Comparison of ENCODE assay signal across 13 cellular contexts in genomic region chr16:4494746-4495490, GRCh38. TPM values are rescaled to one million over a fixed set of nuclear protein-coding genes. Genes with fewer than 3 reads are reported as not detected.
DNase-seq lines count a peak whose midpoint lies in the region; ATAC-seq, FAIRE-seq and TF ChIP-seq lines count a peak whose summit lies in the region.
"Had no signal": no experiment of that assay in that cellular context is flagged by ENCODE, and none has a peak within 500 bp of the region (broad histone marks: within the 10 kb centered on the region; RNA-seq: fewer than 3 reads in every experiment).

No MANE protein-coding gene starts in this region.

- H3K27ac Mint-ChIP-seq in HFFc6: peak overlapping the region; percentile 98

- POLR2A ChIA-PET in GM12878 (lab: Charles Lee): no interaction called here

- H3K27me3 ChIP-seq in GM12878 (replicated peaks in 1 of 2; ENCODE audit: control insufficient read depth in 2 of 2, insufficient read depth in 2 of 2, low read length in 1 of 2): no peaks in the 10 kb centered on the region
- H3K27me3 ChIP-seq in left lung: no peaks in the 10 kb centered on the region

- CTCF ChIA-PET in GM12878 (lab: Yijun Ruan, JAX): interaction anchor here (1.3 kb wide), 1 partner anchor 18 kb away, joined by 3 read pairs; no protein-coding TSS in a partner anchor

- H3K4me2 ChIP-seq in GM12878 (ENCODE audit: control insufficient read depth, insufficient read depth): no peak overlapping the region

- intact Hi-C loops in GM12878 (cut with micrococcal nuclease; ENCODE audit: unreplicated experiment): no loop called here
- intact Hi-C loops in left lung (cut with DNase I): no loop called here

- H3K9ac ChIP-seq in GM12878 (ENCODE audit: control insufficient read depth, insufficient read depth, low read length): no peak overlapping the region

- no peaks in the 10 kb centered on the region; the same call in 1 of the 2 replicates for H3K79me2 ChIP-seq in GM12878 (ENCODE audit: control insufficient read depth, insufficient read depth, low read length)

- SMC1A ChIA-PET in GM12878 (lab: Charles Lee; ENCODE audit: uncharacterized antibody, unreplicated experiment): no interaction called here

- no TSS peak for BruUV-seq in GM12878 (replicated peaks; lab: Mats Ljungman, UMichigan)

- H3K4me1 ChIP-seq in GM12878 (ENCODE audit: control insufficient read depth, insufficient read depth, low read length) (no peaks in the 10 kb centered on the region), left lung (peaks cover 0 to 14% of the 10 kb centered on the region in 2 donors)

- 0 out of 2 replicates have a peak, but pooled peaks cover 3% of the 10 kb centered on the region for H3K9me3 Mint-ChIP-seq in HFFc6

- no peak for TF ChIP-seq RAD21 in GM12878 (IDR thresholded peaks at IDR 0.05; ENCODE audit: insufficient read depth, low read depth, low read length)

- H3K27ac ChIP-seq in GM12878 (ENCODE audit: control insufficient read depth, insufficient read depth) (no peak overlapping the region), left lung (peak overlapping the region in 1 of 2 donors; percentile 6)
- H3K27ac ChIP-seq: thoracic aorta had no signal

- no peaks in the 10 kb centered on the region for H3K9me3 ChIP-seq in GM12878 (replicated peaks; ENCODE audit: control insufficient read depth, insufficient read depth, low read length)
- no peaks in the 10 kb centered on the region for H3K9me3 ChIP-seq in left lung
- H3K9me3 ChIP-seq: thoracic aorta had no signal

- H3K27me3 Mint-ChIP-seq in HFFc6 (ENCODE audit: insufficient read depth): 0 out of 2 replicates have a peak, but pooled peaks cover 3% of the 10 kb centered on the region

- TF ChIP-seq CTCF in AG10803 (conservative IDR thresholded peaks at IDR 0.05; ENCODE audit: low read length) (no peak), HFFc6 (IDR thresholded peaks at IDR 0.05) (no peak), GM12878 (IDR thresholded peaks at IDR 0.05 in 2 of 3, conservative IDR thresholded peaks at IDR 0.05 in 1 of 3; ENCODE audit: control insufficient read depth in 2 of 3, extremely low read depth in 1 of 3, insufficient read depth in 1 of 3, low read depth in 3 of 3, low read length in 3 of 3) (no peak), left lung (IDR thresholded peaks at IDR 0.05) (no peak)

- RAD21 ChIA-PET in GM12878 (lab: Charles Lee; ENCODE audit: unreplicated experiment): no interaction called here

- FAIRE-seq in GM12878 (lab: Jason Lieb, UNC): no peak
- FAIRE-seq: G401.6 had no signal

- WGBS in GM12878 (ENCODE audit: insufficient coverage, insufficient replicate concordance, low lambda C conversion rate, missing lambda C conversion rate): 97% methylated on average over 6 of the region's 6 CpGs

- peaks cover 84% of the 10 kb centered on the region for H3K4me1 Mint-ChIP-seq in HFFc6 (ENCODE audit: low read depth)

- no peak for TF ChIP-seq EP300 in GM12878 (IDR thresholded peaks at IDR 0.05; ENCODE audit: borderline replicate concordance in 1 of 2, control insufficient read depth in 1 of 2, low read depth in 2 of 2, low read length in 2 of 2)

- H3K4me3 ChIP-seq in AG10803 (ENCODE audit: low read length) (no peak overlapping the region), GM12878 (no peak overlapping the region), left lung (no peak overlapping the region)
- H3K4me3 ChIP-seq: thoracic aorta had no signal

- in situ Hi-C loops in GM12878 (cut with MboI): no loop called here

- DNase-seq in AG10803 (ENCODE audit: low read depth) (peak; percentile 73), HFFc6 (peak; percentile 78), GM12878 (ENCODE audit: low read depth, low spot score) (no peak), left lung (no peak), D341Med (ENCODE audit: low spot score) (no peak), NCI-H1930 (lab: John Stamatoyannopoulos, UW) (no peak), NCI-H1092 treated with DMSO at 0.1 percent for 48 hours (lab: John Stamatoyannopoulos, UW) (no peak)
- DNase-seq: activated CD8-positive, alpha-beta memory T cell treated with anti-CD3 and anti-CD28 coated beads, Interleukin-2, amount 50 U/mL, for 4 hours; NCI-H1105; SHP77 had no signal

- peak overlapping the region; percentile 42 for H3K4me3 Mint-ChIP-seq in HFFc6

- H3K36me3 ChIP-seq in GM12878 (ENCODE audit: control insufficient read depth in 2 of 2, insufficient read depth in 2 of 2, low read length in 1 of 2) (peaks cover 0 to 4% of the 10 kb centered on the region in 2 experiments; a peak in 3 of 4 replicates), left lung (peaks cover 0 to 26% of the 10 kb centered on the region in 2 donors)
- H3K36me3 ChIP-seq: thoracic aorta had no signal

- no peak for TF ChIP-seq POLR2A in GM12878 (IDR thresholded peaks at IDR 0.05; ENCODE audit: low read depth, low read length)

- H3K36me3 Mint-ChIP-seq in HFFc6 (ENCODE audit: low read depth): peaks cover 34% of the 10 kb centered on the region

- no peaks in the 10 kb centered on the region; the same call in 1 of the 2 replicates for H4K20me1 ChIP-seq in GM12878 (ENCODE audit: control insufficient read depth, insufficient read depth)

- ATAC-seq in GM12878: no peak
- ATAC-seq in left lung: peak; percentile 76
- no peak for ATAC-seq in HG03442 (IDR thresholded peaks at IDR 0.05; ENCODE audit: unreplicated experiment)

- no peak overlapping the region for H2AFZ ChIP-seq in GM12878 (ENCODE audit: control insufficient read depth, low read depth, low read length)

TF ChIP-seq in GM12878, 131 proteins besides CTCF, POLR2A, EP300 and RAD21 (continues in another document):
- TF ChIP-seq TAF1 (IDR thresholded peaks at IDR 0.05; ENCODE audit: borderline replicate concordance, low read depth, low read length) (no peak), BCL11A (IDR thresholded peaks at IDR 0.05; ENCODE audit: low read depth, low read length) (no peak)

RNA-seq across cellular contexts. Expression of gene HMOX2, which starts 18.7 kb away (rescaled TPM):
- 10 to 100 TPM; 45.2 to 60.5 (median 54.9) TPM for total RNA-seq in HFFc6 (2021; fragmentation: NEBNext Ultra II Directional; extraction: Animal tissue kit (Norgen Biotek cat#: 25700))
- 23.0 and 24.2 TPM in 2 replicates for total RNA-seq in GM12878 (2013; cell fraction: nucleolus; rRNA removed)
- 58.9 and 61.9 TPM in 2 replicates for total RNA-seq in GM12878 (2014; rRNA removed)
- 47.7 and 51.2 TPM in 2 replicates for total RNA-seq in GM12878 (2014; rRNA removed; fragmentation: Illumina TruSeq; extraction: Trizol)
- 53.3 and 56.2 TPM in 2 replicates for total RNA-seq in GM12878 (2021)
- polyA plus RNA-seq in GM12878 (2011; ENCODE audit: low read depth): 19.3 TPM
- 50.4 and 56.7 TPM in 2 replicates for polyA plus RNA-seq in GM12878 (2011; rRNA removed)
- polyA plus RNA-seq in GM12878 (2011; cell fraction: cytosol; rRNA removed): 66.7 and 89.0 TPM in 2 replicates
- polyA plus RNA-seq in GM12878 (2011; cell fraction: nucleus; rRNA removed): 39.7 and 44.0 TPM in 2 replicates
- polyA plus RNA-seq in GM12878 (2012): 29.2 and 32.3 TPM in 2 replicates
- 47.8 and 61.5 TPM in 2 replicates for polyA plus RNA-seq in GM12878 (2014; fragmentation: Illumina TruSeq; extraction: Trizol)
- polyA plus RNA-seq in GM12878 (2014; fragmentation: Nextera tagmentation; extraction: Ambion mirVana): 10 to 100 TPM; 26.4 to 37.7 TPM
- 70.6 and 70.8 TPM in 2 replicates for polyA plus RNA-seq in GM12878 (2014; rRNA removed)
- 100 to 1,000 TPM in 1 of 2 experiments, 10 to 100 TPM in 1; 85.7 to 111 TPM for polyA plus RNA-seq in GM12878 (2016; fragmentation: Nextera tagmentation; extraction: Ambion mirVana)
- polyA minus RNA-seq in GM12878 (2011; rRNA and poly(A)+ RNA removed): 53.3 and 62.8 TPM in 2 replicates
- polyA minus RNA-seq in GM12878 (2011; cell fraction: cytosol; rRNA and poly(A)+ RNA removed): 14.0 and 16.1 TPM in 2 replicates
- 10.4 and 24.4 TPM in 2 replicates for polyA minus RNA-seq in GM12878 (2011; cell fraction: nucleus; rRNA and poly(A)+ RNA removed)
- 10 to 100 TPM; 50.8 to 51.5 TPM for total RNA-seq in left lung

RNA-seq across cellular contexts. Expression of gene NMRAL1, which starts 20.5 kb away (rescaled TPM):
- 10 to 100 TPM; 26.2 to 37.2 (median 33.7) TPM for total RNA-seq in HFFc6 (2021; fragmentation: NEBNext Ultra II Directional; extraction: Animal tissue kit (Norgen Biotek cat#: 25700))
- total RNA-seq in GM12878 (2013; cell fraction: nucleolus; rRNA removed): 33.4 and 44.6 TPM in 2 replicates
- total RNA-seq in GM12878 (2014; rRNA removed) (69.7 and 74.8 TPM in 2 replicates), GM12878 (2014; rRNA removed; fragmentation: Illumina TruSeq; extraction: Trizol) (41.6 and 52.5 TPM in 2 replicates), GM12878 (2021) (66.0 and 72.4 TPM in 2 replicates), left lung (10 to 100 TPM; 31.4 to 36.5 TPM)
- 30.3 TPM for polyA plus RNA-seq in GM12878 (2011; ENCODE audit: low read depth)
- polyA plus RNA-seq in GM12878 (2011; rRNA removed) (19.9 and 33.7 TPM in 2 replicates), GM12878 (2014; fragmentation: Illumina TruSeq; extraction: Trizol) (14.9 and 36.5 TPM in 2 replicates), GM12878 (2014; fragmentation: Nextera tagmentation; extraction: Ambion mirVana) (10 to 100 TPM in 1 of 2 experiments, 1 to 10 TPM in 1; 4.8 to 11.2 TPM), GM12878 (2014; rRNA removed) (74.2 and 74.4 TPM in 2 replicates), GM12878 (2016; fragmentation: Nextera tagmentation; extraction: Ambion mirVana) (100 to 1,000 TPM in 1 of 2 experiments, 10 to 100 TPM in 1; 84.1 to 102 TPM)
- polyA plus RNA-seq in GM12878 (2011; cell fraction: cytosol; rRNA removed): 84.5 and 92.5 TPM in 2 replicates
- 54.1 and 72.8 TPM in 2 replicates for polyA plus RNA-seq in GM12878 (2011; cell fraction: nucleus; rRNA removed)
- polyA plus RNA-seq in GM12878 (2012): 39.9 and 42.7 TPM in 2 replicates
- 32.2 and 58.4 TPM in 2 replicates for polyA minus RNA-seq in GM12878 (2011; rRNA and poly(A)+ RNA removed)
- polyA minus RNA-seq in GM12878 (2011; cell fraction: cytosol; rRNA and poly(A)+ RNA removed): 16.3 and 19.1 TPM in 2 replicates
- polyA minus RNA-seq in GM12878 (2011; cell fraction: nucleus; rRNA and poly(A)+ RNA removed): 9.1 and 22.4 TPM in 2 replicates

RNA-seq across cellular contexts. Expression of gene CDIP1, which starts 43.7 kb away (rescaled TPM):
- total RNA-seq in HFFc6 (2021; fragmentation: NEBNext Ultra II Directional; extraction: Animal tissue kit (Norgen Biotek cat#: 25700)): 1 to 10 TPM; 5.0 to 8.3 (median 6.4) TPM
- total RNA-seq in GM12878 (2013; cell fraction: nucleolus; rRNA removed): 11.0 and 13.8 TPM in 2 replicates
- total RNA-seq in GM12878 (2014; rRNA removed) (14.2 and 15.6 TPM in 2 replicates), GM12878 (2014; rRNA removed; fragmentation: Illumina TruSeq; extraction: Trizol) (7.6 and 9.1 TPM in 2 replicates), GM12878 (2021) (27.8 and 28.2 TPM in 2 replicates), left lung (10 to 100 TPM; 22.2 to 27.0 TPM)
- polyA plus RNA-seq in GM12878 (2011; ENCODE audit: low read depth): 7.1 TPM
- polyA plus RNA-seq in GM12878 (2011; rRNA removed) (3.1 and 11.0 TPM in 2 replicates), GM12878 (2014; fragmentation: Illumina TruSeq; extraction: Trizol) (10.3 and 17.5 TPM in 2 replicates), GM12878 (2014; fragmentation: Nextera tagmentation; extraction: Ambion mirVana) (1 to 10 TPM; 6.1 to 7.2 TPM), GM12878 (2014; rRNA removed) (11.5 and 12.0 TPM in 2 replicates), GM12878 (2016; fragmentation: Nextera tagmentation; extraction: Ambion mirVana) (10 to 100 TPM; 29.4 to 32.4 TPM)
- 10.3 and 14.9 TPM in 2 replicates for polyA plus RNA-seq in GM12878 (2011; cell fraction: cytosol; rRNA removed)
- polyA plus RNA-seq in GM12878 (2011; cell fraction: nucleus; rRNA removed): 16.2 and 17.7 TPM in 2 replicates
- 15.1 and 15.2 TPM in 2 replicates for polyA plus RNA-seq in GM12878 (2012)
- polyA minus RNA-seq in GM12878 (2011; rRNA and poly(A)+ RNA removed): 8.3 and 8.5 TPM in 2 replicates
- polyA minus RNA-seq in GM12878 (2011; cell fraction: cytosol; rRNA and poly(A)+ RNA removed): 8.6 TPM in 2 replicates
- polyA minus RNA-seq in GM12878 (2011; cell fraction: nucleus; rRNA and poly(A)+ RNA removed): 5.6 and 6.6 TPM in 2 replicates

Comparison
In these comparisons a context has a peak if more than half of its experiments do, and no peak if none do; other contexts are left out.
1. DNase-seq: peak in AG10803 (single experiment) and HFFc6 (single experiment); none in GM12878 (single experiment), left lung (0 of 2), D341Med (single experiment), NCI-H1930 (0 of 2) and NCI-H1092 treated with DMSO at 0.1 percent for 48 hours (single experiment).